1 cellular context compared by ENCODE assay signal in genomic region chr17:68290955-68291835, GRCh38.
TF ChIP-seq lines count a peak whose summit lies in the region.

Gene ARSG (plus strand): TSS chr17:68291495. CDS start chr17:68307494, 15,999 bp downstream.
A gene with protein sequence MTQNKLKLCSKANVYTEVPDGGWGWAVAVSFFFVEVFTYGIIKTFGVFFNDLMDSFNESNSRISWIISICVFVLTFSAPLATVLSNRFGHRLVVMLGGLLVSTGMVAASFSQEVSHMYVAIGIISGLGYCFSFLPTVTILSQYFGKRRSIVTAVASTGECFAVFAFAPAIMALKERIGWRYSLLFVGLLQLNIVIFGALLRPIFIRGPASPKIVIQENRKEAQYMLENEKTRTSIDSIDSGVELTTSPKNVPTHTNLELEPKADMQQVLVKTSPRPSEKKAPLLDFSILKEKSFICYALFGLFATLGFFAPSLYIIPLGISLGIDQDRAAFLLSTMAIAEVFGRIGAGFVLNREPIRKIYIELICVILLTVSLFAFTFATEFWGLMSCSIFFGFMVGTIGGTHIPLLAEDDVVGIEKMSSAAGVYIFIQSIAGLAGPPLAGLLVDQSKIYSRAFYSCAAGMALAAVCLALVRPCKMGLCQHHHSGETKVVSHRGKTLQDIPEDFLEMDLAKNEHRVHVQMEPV (minus strand): TSS chr17:68291127. CDS start chr17:68278320, 12,807 bp downstream.

TF ChIP-seq in K562, 482 proteins besides CTCF, POLR2A, EP300 and RAD21 (continued from another document):
- TF ChIP-seq RERE (CRISPR knock-in tag; IDR thresholded peaks at IDR 0.05; ENCODE audit: borderline replicate concordance) (no peak), NUFIP1 (IDR thresholded peaks at IDR 0.05; ENCODE audit: partially characterized antibody) (no peak), HOXB6 (CRISPR knock-in tag; IDR thresholded peaks at IDR 0.05; ENCODE audit: borderline replicate concordance) (no peak), ZFP1 (CRISPR knock-in tag; IDR thresholded peaks at IDR 0.05) (no peak), TAF15 (IDR thresholded peaks at IDR 0.05; ENCODE audit: low read depth, low read length) (no peak), PHF8 (IDR thresholded peaks at IDR 0.05; ENCODE audit: borderline replicate concordance, low read length) (peak; percentile 51; the same call in 1 of the 2 replicates), ZNF239 (CRISPR knock-in tag; IDR thresholded peaks at IDR 0.05) (peak; percentile 82), GMEB1 (CRISPR knock-in tag; IDR thresholded peaks at IDR 0.05) (peak; percentile 52), GATAD2B (IDR thresholded peaks at IDR 0.05; ENCODE audit: borderline replicate concordance) (peak; percentile 66; the same call in 1 of the 2 replicates), GABPB2 (CRISPR knock-in tag; conservative IDR thresholded peaks at IDR 0.05) (no peak), SNIP1 (IDR thresholded peaks at IDR 0.05; ENCODE audit: low read depth) (no peak), IRF2 (CRISPR knock-in tag; IDR thresholded peaks at IDR 0.05) (no peak)
TF ChIP-seq in K562: peak in this region for 47.
